In the genomic region with DNA sequence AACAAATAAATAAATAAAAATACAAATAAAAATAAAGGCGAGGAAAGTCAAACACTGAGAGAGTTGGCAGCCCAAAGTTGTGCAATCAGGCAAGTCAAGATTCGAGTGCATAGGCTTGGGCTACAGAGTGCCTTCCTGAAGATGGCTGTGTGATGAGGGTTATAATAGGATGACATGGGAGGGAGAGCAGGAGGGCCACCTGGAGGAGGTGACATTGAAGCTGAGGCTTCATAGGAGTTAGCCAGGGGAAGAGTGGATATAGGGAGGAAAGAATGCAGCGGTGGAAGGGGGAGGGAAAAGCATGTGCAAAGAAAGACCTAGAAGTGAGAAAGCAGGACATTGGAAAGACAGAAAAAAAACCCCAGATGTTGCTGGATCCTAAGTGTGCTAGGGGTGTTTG, we compare ENCODE assay signal across 2 cellular contexts.
TF ChIP-seq lines count a peak whose summit lies in the region.

No MANE protein-coding gene starts in this region.

TF ChIP-seq in HepG2, 621 proteins besides CTCF, POLR2A, EP300 and RAD21:
- no peak for TF ChIP-seq TAF15 (IDR thresholded peaks at IDR 0.05; ENCODE audit: low read depth, low read length, poor library complexity, severe bottlenecking)
- peak; percentile 39; the same call in 1 of the 2 replicates for TF ChIP-seq CEBPB (IDR thresholded peaks at IDR 0.05; ENCODE audit: borderline replicate concordance, low read depth, low read length)
TF ChIP-seq in HepG2: peak in this region for 1.

TF ChIP-seq in WTC11, 78 proteins besides CTCF, POLR2A, EP300 and RAD21:
- TF ChIP-seq KAT7 (CRISPR knock-in tag; IDR thresholded peaks at IDR 0.05; ENCODE audit: borderline replicate concordance) (no peak), OVOL2 (CRISPR knock-in tag; IDR thresholded peaks at IDR 0.05; ENCODE audit: borderline replicate concordance) (no peak), ZNF317 (CRISPR knock-in tag; IDR thresholded peaks at IDR 0.05; ENCODE audit: borderline replicate concordance, low read depth) (no peak), SMAD4 (CRISPR knock-in tag; IDR thresholded peaks at IDR 0.05) (no peak), ZNF416 (CRISPR knock-in tag; IDR thresholded peaks at IDR 0.05) (no peak)
- TF ChIP-seq, protein P1, sequence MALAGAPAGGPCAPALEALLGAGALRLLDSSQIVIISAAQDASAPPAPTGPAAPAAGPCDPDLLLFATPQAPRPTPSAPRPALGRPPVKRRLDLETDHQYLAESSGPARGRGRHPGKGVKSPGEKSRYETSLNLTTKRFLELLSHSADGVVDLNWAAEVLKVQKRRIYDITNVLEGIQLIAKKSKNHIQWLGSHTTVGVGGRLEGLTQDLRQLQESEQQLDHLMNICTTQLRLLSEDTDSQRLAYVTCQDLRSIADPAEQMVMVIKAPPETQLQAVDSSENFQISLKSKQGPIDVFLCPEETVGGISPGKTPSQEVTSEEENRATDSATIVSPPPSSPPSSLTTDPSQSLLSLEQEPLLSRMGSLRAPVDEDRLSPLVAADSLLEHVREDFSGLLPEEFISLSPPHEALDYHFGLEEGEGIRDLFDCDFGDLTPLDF (CRISPR knock-in tag; IDR thresholded peaks at IDR 0.05), result no peak
